Comparison of ENCODE assay signal across 22 cellular contexts in genomic region chr16:26051078-26051477, GRCh38.
DNase-seq lines count a peak whose midpoint lies in the region; ATAC-seq and TF ChIP-seq lines count a peak whose summit lies in the region.
"Had no signal": no experiment of that assay in that cellular context is flagged by ENCODE, and none has a peak within 500 bp of the region (broad histone marks: within the 10 kb centered on the region; RNA-seq: fewer than 3 reads in every experiment).

No MANE protein-coding gene starts in this region.

- H3K9ac ChIP-seq in iPS-15b (ENCODE audit: low read depth, low read length): no peak overlapping the region

- H3K9me3 Mint-ChIP-seq in WTC11: peaks cover 19% of the 10 kb centered on the region
- no peaks in the 10 kb centered on the region for H3K9me3 Mint-ChIP-seq in activated CD8-positive, alpha-beta T cell treated with anti-CD3 and anti-CD28 coated beads, Interleukin-2, amount 10 ng/mL, durations not matched to agents 7 days and 5 days (ENCODE audit: insufficient read depth)

- POLR2A ChIA-PET in WTC11 (lab: Charles Lee): interaction anchor here (1.5 kb wide), 1 partner anchor 9 kb away, joined by 5 read pairs; no protein-coding TSS in a partner anchor
- POLR2A ChIA-PET in activated CD8-positive, alpha-beta T cell treated with anti-CD3 and anti-CD28 coated beads, Interleukin-2, amount 10 ng/mL, durations not matched to agents 7 days and 5 days (lab: Charles Lee): no interaction called here

- H3K9me3 ChIP-seq in iPS-15b (ENCODE audit: control insufficient read depth, insufficient read depth, low read length): no peaks in the 10 kb centered on the region
- H3K9me3 ChIP-seq: SJSA1 had no signal

- H3K4me3 ChIP-seq in H7 (ENCODE audit: insufficient read depth, low read depth, low read length): no peak overlapping the region
- H3K4me3 ChIP-seq in iPS-15b (ENCODE audit: low read depth, low read length): peak overlapping the region; percentile 2
- H3K4me3 ChIP-seq: SJSA1 had no signal

- ATAC-seq in WTC11: peak; percentile 84
- no peak for ATAC-seq in activated CD8-positive, alpha-beta T cell treated with anti-CD3 and anti-CD28 coated beads, Interleukin-2, amount 10 ng/mL, durations not matched to agents 7 days and 5 days
- ATAC-seq in stimulated activated naive CD8-positive, alpha-beta T cell treated with anti-CD3 and anti-CD28 coated beads, Interleukin-15, Interleukin-2, amounts not matched to agents 100 U/mL and 50 U/mL, for 24 hours: no peak
- ATAC-seq: HCT116, Right ventricle myocardium inferior had no signal

- peaks cover 24% of the 10 kb centered on the region for H3K4me1 ChIP-seq in iPS-15b (ENCODE audit: control insufficient read depth, insufficient read depth, low read length)
- H3K4me1 ChIP-seq: SJSA1 had no signal

- CTCF ChIA-PET in WTC11 (lab: Charles Lee): interaction anchor here (1.5 kb wide), 1 partner anchor 55 kb away, joined by 3 read pairs; no protein-coding TSS in a partner anchor
- CTCF ChIA-PET in activated CD8-positive, alpha-beta T cell treated with anti-CD3 and anti-CD28 coated beads, Interleukin-2, amount 10 ng/mL, durations not matched to agents 7 days and 5 days (lab: Charles Lee): no interaction called here

- TF ChIP-seq CTCF in WTC11 (IDR thresholded peaks at IDR 0.05): no peak

- H3K4me1 Mint-ChIP-seq in WTC11: peaks cover 78% of the 10 kb centered on the region
- no peaks in the 10 kb centered on the region for H3K4me1 Mint-ChIP-seq in activated CD8-positive, alpha-beta T cell treated with anti-CD3 and anti-CD28 coated beads, Interleukin-2, amount 10 ng/mL, durations not matched to agents 7 days and 5 days (ENCODE audit: low read depth)
- H3K4me1 Mint-ChIP-seq: CD8-positive, alpha-beta memory T cell had no signal

- H3K27me3 ChIP-seq in H7 (ENCODE audit: control insufficient read depth, insufficient read depth, low read length): no peaks in the 10 kb centered on the region
- no peaks in the 10 kb centered on the region for H3K27me3 ChIP-seq in iPS-15b (ENCODE audit: control insufficient read depth, insufficient read depth, low read length)
- H3K27me3 ChIP-seq: SJSA1 had no signal

- H3K36me3 ChIP-seq in H7 (replicated peaks; ENCODE audit: control insufficient read depth, insufficient read depth, low read length) (no peaks in the 10 kb centered on the region), iPS-15b (ENCODE audit: control insufficient read depth, insufficient read depth, low read length) (no peaks in the 10 kb centered on the region)
- H3K36me3 ChIP-seq: SJSA1 had no signal

- peaks cover 10% of the 10 kb centered on the region for H3K36me3 Mint-ChIP-seq in WTC11
- H3K36me3 Mint-ChIP-seq in activated CD8-positive, alpha-beta T cell treated with anti-CD3 and anti-CD28 coated beads, Interleukin-2, amount 10 ng/mL, durations not matched to agents 7 days and 5 days (ENCODE audit: low read depth): no peaks in the 10 kb centered on the region
- H3K36me3 Mint-ChIP-seq: CD8-positive, alpha-beta memory T cell had no signal

- peak overlapping the region; percentile 50 for H3K4me3 Mint-ChIP-seq in WTC11
- H3K4me3 Mint-ChIP-seq in activated CD8-positive, alpha-beta T cell treated with anti-CD3 and anti-CD28 coated beads, Interleukin-2, amount 10 ng/mL, durations not matched to agents 7 days and 5 days: no peak overlapping the region
- H3K4me3 Mint-ChIP-seq: CD8-positive, alpha-beta memory T cell had no signal

- DNase-seq in H7 (peak; percentile 34), WTC11 (ENCODE audit: low spot score) (no peak)
- no peak for DNase-seq in activated CD8-positive, alpha-beta T cell treated with anti-CD3 and anti-CD28 coated beads, Interleukin-2, amount 10 ng/mL, durations not matched to agents 7 days and 5 days
- DNase-seq in activated effector memory CD4-positive, alpha-beta T cell treated with anti-CD3 and anti-CD28 coated beads, Interleukin-2, amount 50 U/mL, for 16 hours: no peak
- no peak for DNase-seq in effector CD8-positive, alpha-beta T cell (lab: John Stamatoyannopoulos, UW)
- DNase-seq in stimulated activated naive CD8-positive, alpha-beta T cell treated with anti-CD3 and anti-CD28 coated beads, Interleukin-15, Interleukin-2, amounts not matched to agents 100 U/mL and 50 U/mL, for 24 hours: no peak
- DNase-seq: ACHN; C1 segment of cervical spinal cord; Calu3; CD8-positive, alpha-beta memory T cell; DMS153; GDM1; Karpas-422; NCI-H1694; NCI-H2081; NCI-H2171; NCI-H526; OCI-M1 had no signal

- no peaks in the 10 kb centered on the region for H3K27me3 Mint-ChIP-seq in WTC11 (ENCODE audit: low read depth)
- no peaks in the 10 kb centered on the region for H3K27me3 Mint-ChIP-seq in activated CD8-positive, alpha-beta T cell treated with anti-CD3 and anti-CD28 coated beads, Interleukin-2, amount 10 ng/mL, durations not matched to agents 7 days and 5 days (ENCODE audit: low read depth)

- H3K27ac Mint-ChIP-seq in WTC11: peak overlapping the region; percentile 76
- H3K27ac Mint-ChIP-seq in activated CD8-positive, alpha-beta T cell treated with anti-CD3 and anti-CD28 coated beads, Interleukin-2, amount 10 ng/mL, durations not matched to agents 7 days and 5 days: no peak overlapping the region
- H3K27ac Mint-ChIP-seq: CD8-positive, alpha-beta memory T cell had no signal

TF ChIP-seq in WTC11, 78 proteins besides CTCF, POLR2A, EP300 and RAD21:
- TF ChIP-seq NFATC4 (CRISPR knock-in tag; IDR thresholded peaks at IDR 0.05) (no peak), KAT7 (CRISPR knock-in tag; IDR thresholded peaks at IDR 0.05; ENCODE audit: borderline replicate concordance) (no peak)
- TF ChIP-seq, protein P1, sequence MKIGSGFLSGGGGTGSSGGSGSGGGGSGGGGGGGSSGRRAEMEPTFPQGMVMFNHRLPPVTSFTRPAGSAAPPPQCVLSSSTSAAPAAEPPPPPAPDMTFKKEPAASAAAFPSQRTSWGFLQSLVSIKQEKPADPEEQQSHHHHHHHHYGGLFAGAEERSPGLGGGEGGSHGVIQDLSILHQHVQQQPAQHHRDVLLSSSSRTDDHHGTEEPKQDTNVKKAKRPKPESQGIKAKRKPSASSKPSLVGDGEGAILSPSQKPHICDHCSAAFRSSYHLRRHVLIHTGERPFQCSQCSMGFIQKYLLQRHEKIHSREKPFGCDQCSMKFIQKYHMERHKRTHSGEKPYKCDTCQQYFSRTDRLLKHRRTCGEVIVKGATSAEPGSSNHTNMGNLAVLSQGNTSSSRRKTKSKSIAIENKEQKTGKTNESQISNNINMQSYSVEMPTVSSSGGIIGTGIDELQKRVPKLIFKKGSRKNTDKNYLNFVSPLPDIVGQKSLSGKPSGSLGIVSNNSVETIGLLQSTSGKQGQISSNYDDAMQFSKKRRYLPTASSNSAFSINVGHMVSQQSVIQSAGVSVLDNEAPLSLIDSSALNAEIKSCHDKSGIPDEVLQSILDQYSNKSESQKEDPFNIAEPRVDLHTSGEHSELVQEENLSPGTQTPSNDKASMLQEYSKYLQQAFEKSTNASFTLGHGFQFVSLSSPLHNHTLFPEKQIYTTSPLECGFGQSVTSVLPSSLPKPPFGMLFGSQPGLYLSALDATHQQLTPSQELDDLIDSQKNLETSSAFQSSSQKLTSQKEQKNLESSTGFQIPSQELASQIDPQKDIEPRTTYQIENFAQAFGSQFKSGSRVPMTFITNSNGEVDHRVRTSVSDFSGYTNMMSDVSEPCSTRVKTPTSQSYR (CRISPR knock-in tag; IDR thresholded peaks at IDR 0.05): peak; percentile 82
TF ChIP-seq in WTC11: peak in this region for 1.
